8 cellular contexts compared by ENCODE assay signal in genomic region chr5:175534070-175534932, GRCh38.
DNase-seq lines count a peak whose midpoint lies in the region; ATAC-seq and TF ChIP-seq lines count a peak whose summit lies in the region.

No MANE protein-coding gene starts in this region.

- TF ChIP-seq CTCF in AG04449 (IDR thresholded peaks at IDR 0.05; ENCODE audit: insufficient read depth, low read length, missing control alignments) = peak; percentile 100
- peak; percentile 92 for TF ChIP-seq CTCF in VCaP (conservative IDR thresholded peaks at IDR 0.05)

- POLR2A ChIA-PET in AG04449 (lab: Yijun Ruan, JAX) = no interaction called here

- ATAC-seq in GM18867 (IDR thresholded peaks at IDR 0.05; ENCODE audit: unreplicated experiment) (peak; percentile 90), HG03095 (IDR thresholded peaks at IDR 0.05; ENCODE audit: unreplicated experiment) (peak; percentile 97)

- H3K27ac ChIP-seq in VCaP = no peak overlapping the region

- CTCF ChIA-PET in AG04449 (lab: Yijun Ruan, JAX) = interaction anchor here (0.6 to 3.7 kb wide), 22 partner anchors 8 to 312 kb away, joined by 3 to 38 read pairs (median 4); no protein-coding TSS in a partner anchor

- DNase-seq in AG04449 (ENCODE audit: low read depth, low spot score) (peak; percentile 24), NCI-H2171 treated with DMSO at 0.1 percent for 48 hours (lab: John Stamatoyannopoulos, UW) (peak; percentile 66), brain pericyte (ENCODE audit: low read depth, low spot score) (peak; percentile 67), iPS-NIHi7 (ENCODE audit: extremely low spot score) (peak; percentile 94)
- peak; percentile 75 to 84 (median 80) for DNase-seq in stimulated activated CD4-positive, alpha-beta T cell treated with anti-CD3 and anti-CD28 coated beads, Interleukin-12 subunit alpha, Interleukin-12 subunit beta, amount 100 ng/mL, for 48 hours (ENCODE audit: low read depth in 2 of 3, low spot score in 1 of 3)

- H3K4me3 ChIP-seq in AG04449 (ENCODE audit: low read depth, low read length) = peak overlapping the region; percentile 29

Comparison
In these comparisons a context has a peak if more than half of its experiments do, and no peak if none do; other contexts are left out.
1. DNase-seq: peak in every context shown above with its lines; median percentile 94 in iPS-NIHi7; 80 in stimulated activated CD4-positive, alpha-beta T cell treated with anti-CD3 and anti-CD28 coated beads, Interleukin-12 subunit alpha, Interleukin-12 subunit beta, amount 100 ng/mL, for 48 hours; 67 in brain pericyte; 66 in NCI-H2171 treated with DMSO at 0.1 percent for 48 hours; 24 in AG04449.